Comparison of ENCODE assay signal across 1 cellular context in the genomic region with DNA sequence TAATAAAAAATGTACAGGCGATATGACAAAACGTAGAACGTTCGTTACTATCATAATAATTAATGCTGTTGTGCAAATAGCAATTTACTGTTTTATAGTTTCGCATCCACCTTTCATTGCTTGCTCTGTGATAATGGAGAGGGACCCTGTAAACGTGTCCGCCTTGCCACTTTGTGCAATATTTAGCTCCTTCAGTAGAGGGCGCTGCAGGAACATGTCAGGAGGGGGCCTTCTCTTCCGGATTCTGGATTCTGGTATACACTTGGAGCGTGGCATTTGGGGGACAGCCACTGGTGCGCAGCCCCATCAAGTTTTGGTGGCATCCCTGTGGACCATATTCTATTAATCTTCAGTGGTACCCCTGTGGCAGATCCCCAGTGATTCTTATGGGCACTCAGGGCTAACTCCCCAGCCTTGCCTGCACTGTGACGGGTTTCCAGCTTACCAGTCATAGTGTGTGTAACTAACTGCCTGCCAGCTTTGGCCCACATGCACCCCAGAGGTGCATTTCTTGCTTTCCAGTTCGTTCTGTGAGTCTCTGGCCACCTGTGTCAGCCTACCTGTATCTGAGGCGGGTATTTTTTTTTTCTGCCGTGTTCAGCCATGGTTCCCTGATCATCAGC.
TF ChIP-seq lines count a peak whose summit lies in the region.

No MANE protein-coding gene starts in this region.

TF ChIP-seq in K562, 482 proteins besides CTCF, POLR2A, EP300 and RAD21 (continued from another document):
- TF ChIP-seq MAZ (CRISPR knock-in tag; conservative IDR thresholded peaks at IDR 0.05 in 1 of 2, IDR thresholded peaks at IDR 0.05 in 1 of 2), result peak in 1 of 2 experiments; percentile 15; a peak in 1 of 4 replicates
- TF ChIP-seq, protein P1, sequence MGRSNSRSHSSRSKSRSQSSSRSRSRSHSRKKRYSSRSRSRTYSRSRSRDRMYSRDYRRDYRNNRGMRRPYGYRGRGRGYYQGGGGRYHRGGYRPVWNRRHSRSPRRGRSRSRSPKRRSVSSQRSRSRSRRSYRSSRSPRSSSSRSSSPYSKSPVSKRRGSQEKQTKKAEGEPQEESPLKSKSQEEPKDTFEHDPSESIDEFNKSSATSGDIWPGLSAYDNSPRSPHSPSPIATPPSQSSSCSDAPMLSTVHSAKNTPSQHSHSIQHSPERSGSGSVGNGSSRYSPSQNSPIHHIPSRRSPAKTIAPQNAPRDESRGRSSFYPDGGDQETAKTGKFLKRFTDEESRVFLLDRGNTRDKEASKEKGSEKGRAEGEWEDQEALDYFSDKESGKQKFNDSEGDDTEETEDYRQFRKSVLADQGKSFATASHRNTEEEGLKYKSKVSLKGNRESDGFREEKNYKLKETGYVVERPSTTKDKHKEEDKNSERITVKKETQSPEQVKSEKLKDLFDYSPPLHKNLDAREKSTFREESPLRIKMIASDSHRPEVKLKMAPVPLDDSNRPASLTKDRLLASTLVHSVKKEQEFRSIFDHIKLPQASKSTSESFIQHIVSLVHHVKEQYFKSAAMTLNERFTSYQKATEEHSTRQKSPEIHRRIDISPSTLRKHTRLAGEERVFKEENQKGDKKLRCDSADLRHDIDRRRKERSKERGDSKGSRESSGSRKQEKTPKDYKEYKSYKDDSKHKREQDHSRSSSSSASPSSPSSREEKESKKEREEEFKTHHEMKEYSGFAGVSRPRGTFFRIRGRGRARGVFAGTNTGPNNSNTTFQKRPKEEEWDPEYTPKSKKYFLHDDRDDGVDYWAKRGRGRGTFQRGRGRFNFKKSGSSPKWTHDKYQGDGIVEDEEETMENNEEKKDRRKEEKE (IDR thresholded peaks at IDR 0.05; ENCODE audit: borderline replicate concordance in 1 of 2, control insufficient read depth in 1 of 2, low read depth in 2 of 2, low read length in 1 of 2), result no peak
- TF ChIP-seq, protein P2, sequence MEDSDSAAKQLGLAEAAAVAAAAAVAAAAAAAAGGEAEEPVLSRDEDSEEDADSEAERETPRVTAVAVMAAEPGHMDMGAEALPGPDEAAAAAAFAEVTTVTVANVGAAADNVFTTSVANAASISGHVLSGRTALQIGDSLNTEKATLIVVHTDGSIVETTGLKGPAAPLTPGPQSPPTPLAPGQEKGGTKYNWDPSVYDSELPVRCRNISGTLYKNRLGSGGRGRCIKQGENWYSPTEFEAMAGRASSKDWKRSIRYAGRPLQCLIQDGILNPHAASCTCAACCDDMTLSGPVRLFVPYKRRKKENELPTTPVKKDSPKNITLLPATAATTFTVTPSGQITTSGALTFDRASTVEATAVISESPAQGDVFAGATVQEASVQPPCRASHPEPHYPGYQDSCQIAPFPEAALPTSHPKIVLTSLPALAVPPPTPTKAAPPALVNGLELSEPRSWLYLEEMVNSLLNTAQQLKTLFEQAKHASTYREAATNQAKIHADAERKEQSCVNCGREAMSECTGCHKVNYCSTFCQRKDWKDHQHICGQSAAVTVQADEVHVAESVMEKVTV (CRISPR knock-in tag; IDR thresholded peaks at IDR 0.05), result peak; percentile 45
- TF ChIP-seq RCOR1 (IDR thresholded peaks at IDR 0.05; ENCODE audit: borderline replicate concordance in 1 of 2, low read depth in 2 of 2, low read length in 2 of 2), result 0 out of 4 replicates have a peak, but pooled peaks of 1 of the 2 experiments have one; percentile 33
- TF ChIP-seq ELF1 (tag; IDR thresholded peaks at IDR 0.05), result peak; percentile 41; the same call in 1 of the 2 replicates
- TF ChIP-seq ETS2 (tag; IDR thresholded peaks at IDR 0.05; ENCODE audit: borderline replicate concordance, poor library complexity, severe bottlenecking), result no peak
- peak; percentile 61 for TF ChIP-seq SMC3 (conservative IDR thresholded peaks at IDR 0.05; ENCODE audit: insufficient read depth, low read depth, low read length)
